16 cellular contexts compared by ENCODE assay signal in genomic region chr1:40886318-40887011, GRCh38.
"Had no signal": no experiment of that assay in that cellular context is flagged by ENCODE, and none has a peak within 500 bp of the region (broad histone marks: within the 10 kb centered on the region; RNA-seq: fewer than 3 reads in every experiment).

No MANE protein-coding gene starts in this region.

- H3K4me1 ChIP-seq: prostate gland had no signal

- H3K4me3 Mint-ChIP-seq: activated CD4-positive, alpha-beta memory T cell treated with anti-CD3 and anti-CD28 coated beads, Interleukin-2, amount 10 ng/mL, durations not matched to agents 7 days and 5 days; activated naive CD8-positive, alpha-beta T cell treated with anti-CD3 and anti-CD28 coated beads, Interleukin-2, amount 10 ng/mL, durations not matched to agents 7 days and 5 days; immature natural killer cell had no signal

- DNase-seq: activated CD4-positive, alpha-beta memory T cell treated with anti-CD3 and anti-CD28 coated beads, Interleukin-2, amount 10 ng/mL, durations not matched to agents 7 days and 5 days; activated naive CD8-positive, alpha-beta T cell treated with anti-CD3 and anti-CD28 coated beads, Interleukin-2, amount 10 ng/mL, durations not matched to agents 7 days and 5 days; caudate nucleus; effector CD8-positive, alpha-beta T cell; glutamatergic neuron; immature natural killer cell; left colon; naive thymus-derived CD8-positive, alpha-beta T cell; nucleus accumbens; stimulated activated CD4-positive, alpha-beta T cell treated with anti-CD3 and anti-CD28 coated beads, Interleukin-12 subunit alpha, Interleukin-12 subunit beta, amount 100 ng/mL, for 4 hours; stimulated activated naive CD8-positive, alpha-beta T cell treated with anti-CD3 and anti-CD28 coated beads, Interleukin-15, Interleukin-2, amounts not matched to agents 100 U/mL and 50 U/mL, for 24 hours; upper lobe of left lung had no signal

- H3K4me3 ChIP-seq: coronary artery, prostate gland, suprapubic skin, upper lobe of left lung had no signal

- H3K9me3 ChIP-seq: prostate gland, suprapubic skin, upper lobe of left lung had no signal

- H3K36me3 Mint-ChIP-seq: activated naive CD8-positive, alpha-beta T cell treated with anti-CD3 and anti-CD28 coated beads, Interleukin-2, amount 10 ng/mL, durations not matched to agents 7 days and 5 days had no signal

- ATAC-seq: left colon; naive thymus-derived CD8-positive, alpha-beta T cell; sciatic nerve; stimulated activated naive CD8-positive, alpha-beta T cell treated with anti-CD3 and anti-CD28 coated beads, Interleukin-15, Interleukin-2, amounts not matched to agents 100 U/mL and 50 U/mL, for 24 hours had no signal

- H3K36me3 ChIP-seq: prostate gland, suprapubic skin, upper lobe of left lung had no signal

- H3K27ac ChIP-seq: coronary artery, prostate gland, suprapubic skin, upper lobe of left lung had no signal

- H3K27ac Mint-ChIP-seq: activated CD4-positive, alpha-beta memory T cell treated with anti-CD3 and anti-CD28 coated beads, Interleukin-2, amount 10 ng/mL, durations not matched to agents 7 days and 5 days; activated naive CD8-positive, alpha-beta T cell treated with anti-CD3 and anti-CD28 coated beads, Interleukin-2, amount 10 ng/mL, durations not matched to agents 7 days and 5 days; immature natural killer cell had no signal

- H3K9me3 Mint-ChIP-seq: activated CD4-positive, alpha-beta memory T cell treated with anti-CD3 and anti-CD28 coated beads, Interleukin-2, amount 10 ng/mL, durations not matched to agents 7 days and 5 days; activated naive CD8-positive, alpha-beta T cell treated with anti-CD3 and anti-CD28 coated beads, Interleukin-2, amount 10 ng/mL, durations not matched to agents 7 days and 5 days; immature natural killer cell had no signal
